Comparison of ENCODE assay signal across 23 cellular contexts in genomic region chr1:97088386-97088785, GRCh38.
"Had no signal": no experiment of that assay in that cellular context is flagged by ENCODE, and none has a peak within 500 bp of the region (broad histone marks: within the 10 kb centered on the region; RNA-seq: fewer than 3 reads in every experiment).

No MANE protein-coding gene starts in this region.

- H3K27me3 Mint-ChIP-seq: naive thymus-derived CD4-positive, alpha-beta T cell had no signal

- H3K27ac Mint-ChIP-seq: immature natural killer cell; naive thymus-derived CD4-positive, alpha-beta T cell had no signal

- ATAC-seq: gastroesophageal sphincter; naive thymus-derived CD4-positive, alpha-beta T cell had no signal

- H3K4me3 ChIP-seq: coronary artery, dorsolateral prefrontal cortex, esophagus muscularis mucosa, gastroesophageal sphincter, left ventricle myocardium inferior, lung, ovary, right atrium auricular region, sigmoid colon, skin epidermis, stomach, thoracic aorta, transverse colon had no signal

- DNase-seq: cerebellar nuclear complex; dorsolateral prefrontal cortex; effector CD8-positive, alpha-beta T cell; foreskin fibroblast; immature natural killer cell; left ventricle myocardium inferior; mesendoderm; naive thymus-derived CD4-positive, alpha-beta T cell; ovary; sigmoid colon; stimulated activated CD4-positive, alpha-beta T cell treated with anti-CD3 and anti-CD28 coated beads, Interleukin-2, amount 100 ng/mL, for 24 hours; stimulated activated naive CD4-positive, alpha-beta T cell; stomach; substantia nigra; transverse colon had no signal

- H3K4me1 Mint-ChIP-seq: immature natural killer cell; naive thymus-derived CD4-positive, alpha-beta T cell had no signal

- H3K27ac ChIP-seq: coronary artery, dorsolateral prefrontal cortex, epithelial cell of prostate, esophagus muscularis mucosa, gastroesophageal sphincter, left ventricle myocardium inferior, ovary, right atrium auricular region, sigmoid colon, skin epidermis, stomach, thoracic aorta, transverse colon had no signal

- H3K4me3 Mint-ChIP-seq: immature natural killer cell; naive thymus-derived CD4-positive, alpha-beta T cell had no signal

- H3K9me3 Mint-ChIP-seq: immature natural killer cell; naive thymus-derived CD4-positive, alpha-beta T cell had no signal

- H3K9me3 ChIP-seq: esophagus muscularis mucosa, gastroesophageal sphincter, left ventricle myocardium inferior, ovary, right atrium auricular region, sigmoid colon, stomach, thoracic aorta, transverse colon had no signal

- H3K4me1 ChIP-seq: gastroesophageal sphincter, left ventricle myocardium inferior, right atrium auricular region, stomach had no signal

- H3K36me3 ChIP-seq: esophagus muscularis mucosa, gastroesophageal sphincter, left ventricle myocardium inferior, ovary, right atrium auricular region, sigmoid colon, stomach, thoracic aorta, transverse colon had no signal

- H3K27me3 ChIP-seq: dorsolateral prefrontal cortex, esophagus muscularis mucosa, gastroesophageal sphincter, ovary, right atrium auricular region, sigmoid colon, stomach, transverse colon had no signal
